ENCODE assay signal across 9 cellular contexts in the genomic region with DNA sequence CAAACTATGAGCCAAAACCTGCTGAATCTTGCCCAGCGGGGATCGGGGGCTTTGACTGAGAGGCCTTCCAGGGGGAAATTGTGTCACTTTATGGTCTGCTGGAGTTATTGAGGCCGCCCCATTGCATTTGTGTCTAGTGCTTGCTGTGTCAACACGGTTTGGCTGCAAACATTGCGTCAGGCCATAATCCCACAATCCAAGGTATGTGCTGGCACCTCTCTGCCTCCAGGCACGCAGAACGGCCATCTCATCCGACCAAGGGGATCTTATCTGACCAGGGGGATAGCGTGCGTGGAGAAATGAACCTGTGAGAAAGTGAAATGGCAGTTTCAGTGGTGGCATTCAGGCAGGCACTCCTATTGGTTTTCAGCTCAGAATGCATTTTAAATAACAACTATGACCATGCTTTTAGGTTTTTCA. TPM values are rescaled to one million over a fixed set of nuclear protein-coding genes. Genes with fewer than 3 reads are reported as not detected.
A peak's percentile ranks its signal among the peaks of the same experiment; 100 is the strongest.
DNase-seq lines count a peak whose midpoint lies in the region; ATAC-seq and TF ChIP-seq lines count a peak whose summit lies in the region.
"Had no signal": no experiment of that assay in that cellular context is flagged by ENCODE, and none has a peak within 500 bp of the region (broad histone marks: within the 10 kb centered on the region; RNA-seq: fewer than 3 reads in every experiment).

No MANE protein-coding gene starts in this region.

- H3K4me2 ChIP-seq in mesendoderm (ENCODE audit: low read length): no peak overlapping the region

- H3K27ac Mint-ChIP-seq in activated naive CD8-positive, alpha-beta T cell treated with anti-CD3 and anti-CD28 coated beads, Interleukin-2, amount 50 U/mL, for 24 hours: no peak overlapping the region

- H4K8ac ChIP-seq in mesendoderm (ENCODE audit: low read depth, low read length): no peak overlapping the region

- intact Hi-C loops in prostate gland (cut with DNase I): no loop called here

- H3K9me3 ChIP-seq in prostate gland: no peaks in the 10 kb centered on the region

- H3K36me3 Mint-ChIP-seq in activated naive CD8-positive, alpha-beta T cell treated with anti-CD3 and anti-CD28 coated beads, Interleukin-2, amount 50 U/mL, for 24 hours (ENCODE audit: low read depth): no peaks in the 10 kb centered on the region

- H3K79me2 ChIP-seq in mesendoderm (ENCODE audit: control insufficient read depth, insufficient read depth, low read length): no peaks in the 10 kb centered on the region

- no peak overlapping the region for H3K9ac ChIP-seq in mesendoderm (ENCODE audit: low read length)

- peak; percentile 30 for ATAC-seq in HG02884 (IDR thresholded peaks at IDR 0.05; ENCODE audit: unreplicated experiment)
- no peak for ATAC-seq in activated naive CD8-positive, alpha-beta T cell treated with anti-CD3 and anti-CD28 coated beads, Interleukin-2, amount 50 U/mL, for 24 hours

- no peak for TF ChIP-seq CTCF in prostate gland (IDR thresholded peaks at IDR 0.05)

- no peak overlapping the region for H3K4ac ChIP-seq in mesendoderm (ENCODE audit: low read depth, low read length)

- H3K27me3 Mint-ChIP-seq in activated naive CD8-positive, alpha-beta T cell treated with anti-CD3 and anti-CD28 coated beads, Interleukin-2, amount 50 U/mL, for 24 hours: peaks cover 5% of the 10 kb centered on the region

- H3K4me1 Mint-ChIP-seq in activated naive CD8-positive, alpha-beta T cell treated with anti-CD3 and anti-CD28 coated beads, Interleukin-2, amount 50 U/mL, for 24 hours: no peaks in the 10 kb centered on the region

- no peak overlapping the region for H2BK120ac ChIP-seq in mesendoderm (ENCODE audit: low read depth, low read length)

- H3K4me3 ChIP-seq in prostate gland: no peak overlapping the region
- no peak overlapping the region for H3K4me3 ChIP-seq in mesendoderm (ENCODE audit: low read length)

- H3K4me1 ChIP-seq in prostate gland (replicated peaks) (no peaks in the 10 kb centered on the region), mesendoderm (ENCODE audit: control insufficient read depth, low read depth, low read length) (peaks cover 7% of the 10 kb centered on the region)

- H3K79me1 ChIP-seq in mesendoderm (ENCODE audit: low read length): no peaks in the 10 kb centered on the region

- H2BK15ac ChIP-seq in mesendoderm (replicated peaks; ENCODE audit: low read depth): no peak overlapping the region

- H3K27ac ChIP-seq in prostate gland (no peak overlapping the region), mesendoderm (ENCODE audit: low read depth, low read length) (no peak overlapping the region)

- H3K27me3 ChIP-seq in prostate gland (replicated peaks; ENCODE audit: insufficient read depth) (no peaks in the 10 kb centered on the region), mesendoderm (ENCODE audit: insufficient read depth, low read length, poor library complexity) (no peaks in the 10 kb centered on the region)

- no peak overlapping the region for H4K5ac ChIP-seq in mesendoderm (ENCODE audit: low read length)

- 46% methylated on average over 10 of the region's 10 CpGs for WGBS in prostate gland
- no CpG with 5 or more reads among the region's 10 CpGs for WGBS in mesendoderm (ENCODE audit: extremely low coverage, insufficient coverage, low lambda C conversion rate)

- TF ChIP-seq POLR2A in GM19099 (IDR thresholded peaks at IDR 0.05; ENCODE audit: extremely low read depth, insufficient read length, low read depth) (peak; percentile 34), prostate gland (IDR thresholded peaks at IDR 0.05) (no peak)

- H3K9me3 Mint-ChIP-seq in activated naive CD8-positive, alpha-beta T cell treated with anti-CD3 and anti-CD28 coated beads, Interleukin-2, amount 50 U/mL, for 24 hours: no peaks in the 10 kb centered on the region

- H3K23ac ChIP-seq in mesendoderm (ENCODE audit: low read length): no peak overlapping the region

- peak; percentile 78 for DNase-seq in NCI-H2029 treated with DMSO at 0.1 percent for 48 hours (lab: John Stamatoyannopoulos, UW)
- peak; percentile 65 for DNase-seq in prostate gland (ENCODE audit: low spot score)
- DNase-seq in activated naive CD8-positive, alpha-beta T cell treated with anti-CD3 and anti-CD28 coated beads, Interleukin-2, amount 50 U/mL, for 24 hours: no peak
- DNase-seq in mesendoderm: no peak
- no peak for DNase-seq in kidney glomerular epithelial cell (lab: John Stamatoyannopoulos, UW)
- DNase-seq in stimulated activated CD4-positive, alpha-beta T cell treated with anti-CD3 and anti-CD28 coated beads, Interleukin-2, amount 100 ng/mL, for 24 hours: no peak
- DNase-seq: NCI-H69 had no signal

- no peak overlapping the region for H3K4me3 Mint-ChIP-seq in activated naive CD8-positive, alpha-beta T cell treated with anti-CD3 and anti-CD28 coated beads, Interleukin-2, amount 50 U/mL, for 24 hours

- H2AK5ac ChIP-seq in mesendoderm (ENCODE audit: low read length): no peak overlapping the region

- H3K36me3 ChIP-seq in prostate gland (no peaks in the 10 kb centered on the region), mesendoderm (ENCODE audit: control insufficient read depth, insufficient read depth, low read length) (no peaks in the 10 kb centered on the region)

- H3K18ac ChIP-seq in mesendoderm (ENCODE audit: low read length): no peak overlapping the region

- no peak overlapping the region for H3K56ac ChIP-seq in mesendoderm (ENCODE audit: low read length)

- no peak overlapping the region for H2BK5ac ChIP-seq in mesendoderm (ENCODE audit: low read length)

RNA-seq across cellular contexts. Expression of a gene that starts 18.1 kb away (rescaled TPM):
- total RNA-seq in prostate gland: 10 to 100 TPM; 16.8 to 17.8 TPM
- polyA plus RNA-seq in mesendoderm (2013, experiment 1 of 2): 1.8 TPM
- 2.2 TPM for polyA plus RNA-seq in mesendoderm (2013, experiment 2 of 2)

Comparison
In these comparisons a context has a peak if more than half of its experiments do, and no peak if none do; other contexts are left out.
1. DNase-seq: peak in NCI-H2029 treated with DMSO at 0.1 percent for 48 hours (single experiment) and prostate gland (single experiment); none in activated naive CD8-positive, alpha-beta T cell treated with anti-CD3 and anti-CD28 coated beads, Interleukin-2, amount 50 U/mL, for 24 hours (single experiment), mesendoderm (single experiment), kidney glomerular epithelial cell (single experiment) and stimulated activated CD4-positive, alpha-beta T cell treated with anti-CD3 and anti-CD28 coated beads, Interleukin-2, amount 100 ng/mL, for 24 hours (0 of 2).